ENCODE assay signal across 22 cellular contexts in the genomic region with DNA sequence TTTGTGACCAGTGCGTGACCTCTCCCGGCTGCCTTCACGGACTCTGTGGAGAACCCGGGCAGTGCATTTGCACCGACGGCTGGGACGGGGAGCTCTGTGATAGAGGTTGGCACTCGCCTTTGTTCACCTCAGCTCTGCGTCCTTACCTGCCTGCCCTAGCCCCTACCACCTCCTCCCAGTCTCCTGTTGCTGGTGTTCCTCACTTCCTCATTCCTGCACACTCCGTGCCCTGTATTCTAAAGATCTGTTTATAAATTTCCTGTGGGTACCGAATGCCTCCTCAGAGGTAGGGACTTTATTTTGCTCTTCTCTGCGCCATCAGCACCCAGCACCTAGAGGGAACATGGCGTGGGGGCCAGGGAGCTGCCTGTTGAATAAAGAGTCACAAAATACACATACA. TPM values are rescaled to one million over a fixed set of nuclear protein-coding genes. Genes with fewer than 3 reads are reported as not detected.
A peak's percentile ranks its signal among the peaks of the same experiment; 100 is the strongest.
DNase-seq lines count a peak whose midpoint lies in the region; ATAC-seq, FAIRE-seq and TF ChIP-seq lines count a peak whose summit lies in the region.
"Had no signal": no experiment of that assay in that cellular context is flagged by ENCODE, and none has a peak within 500 bp of the region (broad histone marks: within the 10 kb centered on the region; RNA-seq: fewer than 3 reads in every experiment).

No MANE protein-coding gene starts in this region.

- H2AFZ ChIP-seq in K562 (ENCODE audit: low read depth, low read length) (no peak overlapping the region), smooth muscle cell (ENCODE audit: low read depth) (no peak overlapping the region), trophoblast cell (ENCODE audit: insufficient read depth, low read length, poor library complexity) (no peak overlapping the region)

- H3F3A ChIP-seq in smooth muscle cell (ENCODE audit: low read depth), result peaks cover 35% of the 10 kb centered on the region

- CTCF ChIA-PET in K562 (lab: Yijun Ruan, JAX; ENCODE audit: low intra/inter-chr PET ratio), result no interaction called here

- DNase-seq in NCI-H526 treated with DMSO at 0.1 percent for 48 hours (lab: John Stamatoyannopoulos, UW) (peak; percentile 10), NCI-H526 (lab: John Stamatoyannopoulos, UW) (no peak), K562 (ENCODE audit: extremely low read depth in 1 of 4, low spot score in 3 of 4) (no peak), smooth muscle cell (lab: John Stamatoyannopoulos, UW; ENCODE audit: unreplicated experiment) (no peak), trophoblast cell (no peak), SW480 (ENCODE audit: low spot score) (no peak)
- DNase-seq: 8988T, DMS79, HFFc6, KG1, NCI-H1105, NCI-H146, NCI-H2029, NCI-H226, NCI-H510A treated with DMSO at 0.1 percent for 48 hours, NCI-H82, Right ventricle myocardium superior, SW 1271 had no signal

- H3K23ac ChIP-seq in trophoblast cell (ENCODE audit: low read length), result no peak overlapping the region

- in situ Hi-C loops in K562 (cut with MboI), result no loop called here

- TF ChIP-seq EP300 in K562 (IDR thresholded peaks at IDR 0.05; ENCODE audit: low read length), result no peak

- WGBS in K562 (ENCODE audit: insufficient coverage, low coverage, missing lambda C conversion rate), result 66% methylated on average over 13 of the region's 13 CpGs
- 78% methylated on average over 13 of the region's 13 CpGs for WGBS in smooth muscle cell (ENCODE audit: low lambda C conversion rate)
- no CpG with 5 or more reads among the region's 13 CpGs for WGBS in trophoblast cell (ENCODE audit: extremely low coverage, insufficient coverage, insufficient read length)

- H3K79me2 ChIP-seq in K562 (ENCODE audit: control insufficient read depth, insufficient read depth, low read length) (peaks cover 9% of the 10 kb centered on the region; the same call in 1 of the 3 replicates), smooth muscle cell (ENCODE audit: low read depth) (peaks cover 50% of the 10 kb centered on the region), trophoblast cell (ENCODE audit: control insufficient read depth, insufficient read depth, low read length, poor library complexity) (no peaks in the 10 kb centered on the region)

- H3K4me1 Mint-ChIP-seq in nephron, result peaks cover 44% of the 10 kb centered on the region

- no peaks in the 10 kb centered on the region for H4K20me1 ChIP-seq in K562 (replicated peaks; ENCODE audit: control insufficient read depth, insufficient read depth, low read length)
- H4K20me1 ChIP-seq in smooth muscle cell (ENCODE audit: low read depth), result peaks cover 34% of the 10 kb centered on the region

- H3K4me1 ChIP-seq in K562 (replicated peaks in 1 of 2; ENCODE audit: control insufficient read depth in 2 of 2, insufficient read depth in 2 of 2, low read length in 2 of 2) (peaks cover 5 to 21% of the 10 kb centered on the region in 2 experiments; a peak in 3 of 5 replicates), smooth muscle cell (ENCODE audit: low read depth) (peaks cover 43% of the 10 kb centered on the region), trophoblast cell (ENCODE audit: control insufficient read depth in 1 of 2, insufficient read depth in 2 of 2, low read length in 2 of 2) (no peaks in the 10 kb centered on the region)

- no peaks in the 10 kb centered on the region for H3K9me1 ChIP-seq in K562 (ENCODE audit: control insufficient read depth, insufficient read depth, low read length)

- H4K8ac ChIP-seq in trophoblast cell (ENCODE audit: low read depth, low read length), result no peak overlapping the region

- BruUV-seq in K562 (replicated peaks; lab: Mats Ljungman, UMichigan), result no TSS peak

- H3K14ac ChIP-seq in trophoblast cell (ENCODE audit: low read length), result no peak overlapping the region

- no peak overlapping the region for H3K4me3 ChIP-seq in K562
- H3K4me3 ChIP-seq in smooth muscle cell, result peak overlapping the region; percentile 76
- no peak overlapping the region for H3K4me3 ChIP-seq in trophoblast cell (ENCODE audit: low read depth, low read length)

- H3K27me3 ChIP-seq in K562 (ENCODE audit: control insufficient read depth in 2 of 2, insufficient read depth in 2 of 2, low read length in 2 of 2) (peaks cover 0 to 15% of the 10 kb centered on the region in 2 experiments; a peak in 3 of 5 replicates), smooth muscle cell (ENCODE audit: low read depth) (peaks cover 7% of the 10 kb centered on the region), trophoblast cell (ENCODE audit: insufficient read depth, low read length) (peaks cover 27% of the 10 kb centered on the region)

- no peaks in the 10 kb centered on the region for H3K36me3 Mint-ChIP-seq in nephron (ENCODE audit: low read depth)
- H3K36me3 Mint-ChIP-seq: CD14-positive monocyte had no signal

- TF ChIP-seq CTCF in K562 (IDR thresholded peaks at IDR 0.05 in 2 of 3, conservative IDR thresholded peaks at IDR 0.05 in 1 of 3; ENCODE audit: insufficient read depth in 2 of 3, low read depth in 1 of 3, low read length in 3 of 3) (no peak), nephron (IDR thresholded peaks at IDR 0.05; ENCODE audit: unreplicated experiment in 3 of 3) (no peak), smooth muscle cell (IDR thresholded peaks at IDR 0.05; ENCODE audit: borderline replicate concordance, insufficient read depth, poor library complexity, severe bottlenecking) (no peak)

- H3K79me1 ChIP-seq in trophoblast cell (ENCODE audit: low read length), result no peaks in the 10 kb centered on the region

- H2AK5ac ChIP-seq in trophoblast cell (ENCODE audit: low read length), result no peak overlapping the region

- H3K4me3 Mint-ChIP-seq in nephron, result peak overlapping the region; percentile 11 to 81 (median 75)
- H3K4me3 Mint-ChIP-seq: HFFc6 had no signal

- H4K12ac ChIP-seq in trophoblast cell (ENCODE audit: low read depth, low read length), result no peak overlapping the region

- H2BK5ac ChIP-seq in trophoblast cell (ENCODE audit: low read depth, low read length, poor library complexity), result no peak overlapping the region

- H2BK12ac ChIP-seq in trophoblast cell (ENCODE audit: low read length), result no peak overlapping the region

- H3K9me3 ChIP-seq in K562 (replicated peaks; ENCODE audit: control insufficient read depth, insufficient read depth, low read depth, low read length), result no peaks in the 10 kb centered on the region
- no peaks in the 10 kb centered on the region for H3K9me3 ChIP-seq in smooth muscle cell (replicated peaks; ENCODE audit: low read depth)
- peaks cover 10% of the 10 kb centered on the region for H3K9me3 ChIP-seq in trophoblast cell (ENCODE audit: insufficient read depth, low read depth, low read length)

- H3K4ac ChIP-seq in trophoblast cell (ENCODE audit: low read depth, low read length), result no peak overlapping the region

- no peak overlapping the region for H4K91ac ChIP-seq in trophoblast cell (ENCODE audit: low read depth, low read length)

- H3K9me3 Mint-ChIP-seq in nephron, result no peaks in the 10 kb centered on the region
- H3K9me3 Mint-ChIP-seq: HFFc6 had no signal

- ATAC-seq in K562 (no peak), HG03342 (IDR thresholded peaks at IDR 0.05; ENCODE audit: unreplicated experiment) (no peak)

- POLR2A ChIA-PET in K562 (lab: Yijun Ruan, JAX), result interaction anchor here (0.6 kb wide), 1 partner anchor 78 kb away, joined by 3 read pairs; no protein-coding TSS in a partner anchor

- no peak overlapping the region for H3K27ac ChIP-seq in K562 (ENCODE audit: extremely low read depth, low read depth, low read length)
- H3K27ac ChIP-seq in smooth muscle cell (ENCODE audit: low read depth), result peak overlapping the region; percentile 70
- H3K27ac ChIP-seq in trophoblast cell (ENCODE audit: low read depth, low read length), result no peak overlapping the region

- no peak for FAIRE-seq in K562 (lab: Jason Lieb, UNC)
- FAIRE-seq: H54 had no signal

- H3K4me2 ChIP-seq in K562 (ENCODE audit: insufficient read depth, low read length) (no peak overlapping the region), smooth muscle cell (peak overlapping the region; percentile 96), trophoblast cell (ENCODE audit: low read length) (no peak overlapping the region)

- no peak for TF ChIP-seq RAD21 in K562 (CRISPR knock-in tag; conservative IDR thresholded peaks at IDR 0.05 in 1 of 2, IDR thresholded peaks at IDR 0.05 in 1 of 2)

- intact Hi-C loops in K562 (cut with micrococcal nuclease), result no loop called here

- peaks cover 81% of the 10 kb centered on the region for H3K27me3 Mint-ChIP-seq in nephron (ENCODE audit: low read depth)

- H3K9ac ChIP-seq in K562 (ENCODE audit: insufficient read depth in 1 of 2, low read depth in 2 of 2, low read length in 2 of 2) (no peak overlapping the region), smooth muscle cell (ENCODE audit: low read depth) (peak overlapping the region; percentile 11), trophoblast cell (ENCODE audit: low read length) (no peak overlapping the region)

- TF ChIP-seq POLR2A in K562 (conservative IDR thresholded peaks at IDR 0.05), result no peak

- H2BK120ac ChIP-seq in trophoblast cell (ENCODE audit: insufficient read depth, low read length, poor library complexity), result no peak overlapping the region

- H3K18ac ChIP-seq in trophoblast cell (ENCODE audit: low read length), result no peak overlapping the region

- no peaks in the 10 kb centered on the region for H3K36me3 ChIP-seq in K562 (ENCODE audit: control insufficient read depth, insufficient read depth, low read length)
- no peaks in the 10 kb centered on the region for H3K36me3 ChIP-seq in smooth muscle cell (ENCODE audit: low read depth)
- no peaks in the 10 kb centered on the region for H3K36me3 ChIP-seq in trophoblast cell (ENCODE audit: control insufficient read depth in 1 of 2, insufficient read depth in 2 of 2, low read length in 2 of 2)

- no peak overlapping the region for H3K27ac Mint-ChIP-seq in nephron
- H3K27ac Mint-ChIP-seq: CD14-positive monocyte, HFFc6 had no signal

RNA-seq across cellular contexts. Expression of a gene that starts 2.3 kb away (rescaled TPM):
- total RNA-seq in K562 (2011; cell fraction: chromatin; rRNA removed; ENCODE audit: low replicate concordance), result 16.9 and 103 TPM in 2 replicates
- total RNA-seq in K562 (2011; cell fraction: nucleolus; rRNA removed), result 80.7 and 188 TPM in 2 replicates
- 58.2 and 70.2 TPM in 2 replicates for total RNA-seq in K562 (2011; cell fraction: nucleoplasm; rRNA removed)
- total RNA-seq in K562 (2014; rRNA removed) (11.8 and 12.5 TPM in 2 replicates), K562 (2014; rRNA removed; fragmentation: Illumina TruSeq; extraction: Trizol) (3.9 and 5.6 TPM in 2 replicates), K562 (2015; rRNA removed; fragmentation: Illumina TruSeq; extraction: Trizol) (17.6 and 20.2 TPM in 2 replicates), K562 (2021) (44.2 and 48.3 TPM in 2 replicates), smooth muscle cell (3,515 and 3,549 TPM in 2 replicates)
- polyA plus RNA-seq in K562 (2011; rRNA removed) (97.2 and 430 TPM in 2 replicates), K562 (2014; fragmentation: Illumina TruSeq; extraction: Trizol) (15.3 and 36.5 TPM in 2 replicates), K562 (2014; fragmentation: Nextera tagmentation; extraction: Ambion mirVana) (1 to 10 TPM; 4.4 to 4.7 TPM), K562 (2014; rRNA removed) (21.4 and 27.5 TPM in 2 replicates), smooth muscle cell (10,448 and 15,731 TPM in 2 replicates)
- 306 and 365 TPM in 2 replicates for polyA plus RNA-seq in K562 (2011; cell fraction: cytosol; rRNA removed)
- polyA plus RNA-seq in K562 (2011; cell fraction: nucleus; rRNA removed), result 296 and 371 TPM in 2 replicates
- polyA plus RNA-seq in K562 (2012), result 106 and 264 TPM in 2 replicates
- polyA minus RNA-seq in K562 (2011; rRNA and poly(A)+ RNA removed), result 35.4 and 85.9 TPM in 2 replicates
- 143 and 458 TPM in 2 replicates for polyA minus RNA-seq in K562 (2011; cell fraction: cytosol; rRNA and poly(A)+ RNA removed)
- polyA minus RNA-seq in K562 (2011; cell fraction: nucleus; rRNA and poly(A)+ RNA removed), result 44.6 and 117 TPM in 2 replicates
- 2.7 and 4.0 TPM in 2 replicates for polyA plus RNA-seq in trophoblast cell (2013)
- total RNA-seq: HFFc6 had no signal
- polyA plus RNA-seq: CD14-positive monocyte had no signal

Comparison
In these comparisons a context has a peak if more than half of its experiments do, and no peak if none do; other contexts are left out.
1. RNA of a gene that starts 2.3 kb away (total RNA-seq): 3,515 to 3,549 TPM in smooth muscle cell; 3.9 to 188 TPM in K562; every median in the first group is over 10 times any median in the second.